In the genomic region with DNA sequence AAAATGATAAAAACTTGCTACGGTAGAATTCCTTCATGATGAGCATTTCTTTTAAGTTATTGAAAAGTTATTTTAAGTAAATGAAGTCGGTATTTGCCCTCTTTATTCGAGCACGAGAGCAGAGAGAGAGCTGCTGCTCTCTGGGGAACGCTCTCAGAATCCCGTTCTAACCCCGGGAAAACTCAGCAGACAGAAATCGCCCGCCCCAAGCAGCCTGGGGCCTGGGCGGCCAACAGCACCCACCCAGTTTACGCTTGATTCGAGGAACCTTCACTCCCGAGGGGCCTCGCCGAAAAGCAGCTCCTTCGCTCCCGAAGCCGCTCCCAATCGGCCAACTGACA, we compare ENCODE assay signal across 13 cellular contexts. TPM values are rescaled to one million over a fixed set of nuclear protein-coding genes. Genes with fewer than 3 reads are reported as not detected.
DNase-seq lines count a peak whose midpoint lies in the region; ATAC-seq and TF ChIP-seq lines count a peak whose summit lies in the region.
"Had no signal": no experiment of that assay in that cellular context is flagged by ENCODE, and none has a peak within 500 bp of the region (broad histone marks: within the 10 kb centered on the region; RNA-seq: fewer than 3 reads in every experiment).

No MANE protein-coding gene starts in this region.

- H3K9me3 Mint-ChIP-seq in nephron = no peaks in the 10 kb centered on the region
- H3K9me3 Mint-ChIP-seq: activated T-helper 2 cell treated with anti-CD3 and anti-CD28 coated beads, Interferon-gamma antibody, Interleukin-2, Interleukin-4, amounts not matched to agents 10 μg/mL and 5 μg/mL and 100 μg/mL, durations not matched to agents 14 hours and 24 hours and 36 hours had no signal

- peaks cover 88% of the 10 kb centered on the region for H3K27me3 Mint-ChIP-seq in nephron (ENCODE audit: low read depth)

- H3K27ac ChIP-seq in HUES6 (ENCODE audit: low read depth, low read length) (no peak overlapping the region), dorsolateral prefrontal cortex (peak overlapping the region in 48 of 59 donors; percentile 10 to 87 (median 60))

- H3K4me1 Mint-ChIP-seq in nephron = peaks cover 32% of the 10 kb centered on the region

- intact Hi-C loops in dorsolateral prefrontal cortex (cut with DNase I) = no loop called here

- H3K27me3 ChIP-seq in HUES6 (ENCODE audit: control insufficient read depth, insufficient read depth, low read length) (peaks cover 85% of the 10 kb centered on the region), dorsolateral prefrontal cortex (peaks cover 0 to 95% (median 61%) of the 10 kb centered on the region in 45 donors)

- H3K27ac Mint-ChIP-seq in nephron = no peak overlapping the region
- H3K27ac Mint-ChIP-seq: activated T-helper 2 cell treated with anti-CD3 and anti-CD28 coated beads, Interferon-gamma antibody, Interleukin-2, Interleukin-4, amounts not matched to agents 10 μg/mL and 5 μg/mL and 100 μg/mL, durations not matched to agents 14 hours and 24 hours and 36 hours had no signal

- peaks cover 21% of the 10 kb centered on the region for H3K36me3 Mint-ChIP-seq in nephron (ENCODE audit: low read depth)

- peaks cover 40% of the 10 kb centered on the region for H3K4me1 ChIP-seq in HUES6 (ENCODE audit: control insufficient read depth, insufficient read depth, low read length)

- peak overlapping the region; percentile 34 to 69 (median 35) for H3K4me3 Mint-ChIP-seq in nephron

- no peak for ATAC-seq in HG02870 (IDR thresholded peaks at IDR 0.05; ENCODE audit: unreplicated experiment)

- peak; percentile 50 for DNase-seq in DMS114 treated with DMSO at 0.1 percent for 48 hours (lab: John Stamatoyannopoulos, UW; ENCODE audit: unreplicated experiment)
- no peak for DNase-seq in dorsolateral prefrontal cortex
- DNase-seq in activated CD4-positive, alpha-beta T cell treated with anti-CD3 and anti-CD28 coated beads for 48 hours = no peak
- no peak for DNase-seq in LoVo (ENCODE audit: low spot score)
- DNase-seq in NCI-H2196 (lab: John Stamatoyannopoulos, UW; ENCODE audit: unreplicated experiment) = no peak
- DNase-seq: DMS79 treated with DMSO at 0.1 percent for 48 hours; effector CD4-positive, alpha-beta T cell; NCI-H774 had no signal

- no peaks in the 10 kb centered on the region for H3K9me3 ChIP-seq in HUES6 (ENCODE audit: control insufficient read depth, insufficient read depth, low read depth, low read length)

- TF ChIP-seq CTCF in dorsolateral prefrontal cortex (IDR thresholded peaks at IDR 0.05 in 54 of 56, conservative IDR thresholded peaks at IDR 0.05 in 2 of 56; ENCODE audit: low read depth in 1 of 56, partially characterized antibody in 56 of 56) (no peak), nephron (IDR thresholded peaks at IDR 0.05; ENCODE audit: unreplicated experiment in 3 of 3) (no peak)

- H3K36me3 ChIP-seq in HUES6 (ENCODE audit: control insufficient read depth, insufficient read depth, low read length) = no peaks in the 10 kb centered on the region

- no peak overlapping the region for H3K9ac ChIP-seq in HUES6 (ENCODE audit: low read length)

- H3K4me3 ChIP-seq in HUES6 (ENCODE audit: low read depth, low read length) = peak overlapping the region; percentile 61
- H3K4me3 ChIP-seq in dorsolateral prefrontal cortex = peak overlapping the region in 52 of 59 donors; percentile 18 to 74 (median 52)

RNA-seq across cellular contexts. Expression of a gene that starts 3.5 kb away (rescaled TPM):
- 10 to 100 TPM in 1 of 120 experiments, 1 to 10 TPM in 119; 1.4 to 11.1 (median 4.2) TPM for total RNA-seq in dorsolateral prefrontal cortex
- total RNA-seq: activated T-helper 2 cell treated with anti-CD3 and anti-CD28 coated beads, Interferon-gamma antibody, Interleukin-2, Interleukin-4, amounts not matched to agents 10 μg/mL and 5 μg/mL and 100 μg/mL, durations not matched to agents 14 hours and 24 hours and 36 hours; T-helper 2 cell treated with Interferon-gamma antibody and Interleukin-4, amounts not matched to agents 100 ng/mL and 5 ng/mL, for 36 hours had no signal
